Comparison of ENCODE assay signal across 1 cellular context in genomic region chr6:34657307-34657978, GRCh38.
TF ChIP-seq lines count a peak whose summit lies in the region.

No MANE protein-coding gene starts in this region.

TF ChIP-seq in liver, 16 proteins besides CTCF, POLR2A, EP300 and RAD21 (continued from another document):
- peak; percentile 71 for TF ChIP-seq ZBTB33 (IDR thresholded peaks at IDR 0.05)
